ENCODE assay signal across 8 cellular contexts in the genomic region with DNA sequence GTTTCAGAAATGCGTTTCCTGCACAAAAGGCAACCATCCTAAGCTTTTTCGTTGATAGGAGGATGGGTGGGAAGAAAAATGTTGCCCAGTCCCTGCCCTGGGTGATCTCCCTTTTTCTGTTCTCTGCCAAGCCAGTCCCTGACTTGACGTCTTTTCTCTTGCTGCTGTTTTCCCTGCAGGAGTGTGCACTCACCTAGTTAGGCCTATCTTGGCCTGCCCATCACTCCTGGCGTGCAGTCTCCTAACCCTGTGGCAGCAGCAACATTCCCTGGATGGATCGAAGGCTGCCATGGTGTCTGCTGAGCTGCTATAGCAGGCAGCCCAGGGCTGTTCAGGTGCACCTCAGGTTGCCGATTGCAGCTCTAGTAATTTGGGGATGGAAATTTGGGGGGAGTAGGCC. TPM values are rescaled to one million over a fixed set of nuclear protein-coding genes. Genes with fewer than 3 reads are reported as not detected.
DNase-seq lines count a peak whose midpoint lies in the region; ATAC-seq and TF ChIP-seq lines count a peak whose summit lies in the region.

No MANE protein-coding gene starts in this region.

- no peak overlapping the region for H3K4ac ChIP-seq in mesendoderm (ENCODE audit: low read depth, low read length)

- peak overlapping the region; percentile 95 for H3K9ac ChIP-seq in mesendoderm (ENCODE audit: low read length)

- no peak for TF ChIP-seq POLR2A in body of pancreas (IDR thresholded peaks at IDR 0.05)

- peak overlapping the region; percentile 72 for H4K5ac ChIP-seq in mesendoderm (ENCODE audit: low read length)

- H3K27me3 ChIP-seq in right atrium auricular region (no peaks in the 10 kb centered on the region), body of pancreas (no peaks in the 10 kb centered on the region), mesendoderm (ENCODE audit: insufficient read depth, low read length, poor library complexity) (no peaks in the 10 kb centered on the region)

- H3K9me3 ChIP-seq in right atrium auricular region (no peaks in the 10 kb centered on the region), body of pancreas (no peaks in the 10 kb centered on the region)

- H2BK120ac ChIP-seq in mesendoderm (ENCODE audit: low read depth, low read length) = no peak overlapping the region

- peak overlapping the region; percentile 97 for H3K56ac ChIP-seq in mesendoderm (ENCODE audit: low read length)

- peak overlapping the region; percentile 94 for H3K23ac ChIP-seq in mesendoderm (ENCODE audit: low read length)

- 19 to 24% methylated on average over 6 of the region's 6 CpGs for WGBS in body of pancreas, 2 donors
- no CpG with 5 or more reads among the region's 6 CpGs for WGBS in mesendoderm (ENCODE audit: extremely low coverage, insufficient coverage, low lambda C conversion rate)

- H3K36me3 ChIP-seq in right atrium auricular region (peaks cover 28% of the 10 kb centered on the region), body of pancreas (replicated peaks in 1 of 2; ENCODE audit: insufficient read depth in 1 of 2, low read depth in 2 of 2) (peaks cover 0 to 10% of the 10 kb centered on the region in 2 donors), mesendoderm (ENCODE audit: control insufficient read depth, insufficient read depth, low read length) (peaks cover 3% of the 10 kb centered on the region)

- no peak overlapping the region for H2BK5ac ChIP-seq in mesendoderm (ENCODE audit: low read length)

- TF ChIP-seq CTCF in right atrium auricular region (IDR thresholded peaks at IDR 0.05) = no peak
- no peak for TF ChIP-seq CTCF in body of pancreas (IDR thresholded peaks at IDR 0.05)

- peak overlapping the region; percentile 27 for H2AK5ac ChIP-seq in mesendoderm (ENCODE audit: low read length)

- H3K79me2 ChIP-seq in mesendoderm (ENCODE audit: control insufficient read depth, insufficient read depth, low read length) = peaks cover 9% of the 10 kb centered on the region

- H2BK15ac ChIP-seq in mesendoderm (replicated peaks; ENCODE audit: low read depth) = no peak overlapping the region

- peaks cover 11% of the 10 kb centered on the region for H3K79me1 ChIP-seq in mesendoderm (ENCODE audit: low read length)

- DNase-seq in right atrium auricular region (ENCODE audit: low spot score) = no peak
- DNase-seq in cardiac septum (ENCODE audit: low spot score) = no peak
- DNase-seq in body of pancreas = no peak
- peak; percentile 16 for DNase-seq in mesendoderm
- no peak for DNase-seq in NCI-H1105 treated with DMSO at 0.1 percent for 48 hours (lab: John Stamatoyannopoulos, UW)
- no peak for DNase-seq in SIG-M5 treated with dmso at 0.1 percent for 504 hours (lab: John Stamatoyannopoulos, UW; ENCODE audit: unreplicated experiment)
- no peak for DNase-seq in posterior cingulate gyrus

- no peak overlapping the region for H4K8ac ChIP-seq in mesendoderm (ENCODE audit: low read depth, low read length)

- H3K27ac ChIP-seq in right atrium auricular region = peak overlapping the region; percentile 88 to 95
- peak overlapping the region in 3 of 4 donors; percentile 73 to 86 (median 80) for H3K27ac ChIP-seq in body of pancreas
- H3K27ac ChIP-seq in mesendoderm (ENCODE audit: low read depth, low read length) = no peak overlapping the region

- H3K4me2 ChIP-seq in mesendoderm (ENCODE audit: low read length) = peak overlapping the region; percentile 96

- intact Hi-C loops in cardiac septum (cut with DNase I) (loop anchor here (2.0 kb wide), 1 partner anchor 25 kb away; a partner anchor contains a TSS), body of pancreas (cut with DNase I) (no loop called here), posterior cingulate gyrus (cut with DNase I) (no loop called here)

- no peak overlapping the region for H3K18ac ChIP-seq in mesendoderm (ENCODE audit: low read length)

- peak overlapping the region; percentile 69 to 85 for H3K4me3 ChIP-seq in right atrium auricular region
- H3K4me3 ChIP-seq in body of pancreas = no peak overlapping the region
- peak overlapping the region; percentile 93 for H3K4me3 ChIP-seq in mesendoderm (ENCODE audit: low read length)

- ATAC-seq in body of pancreas (no peak), GM19467 (IDR thresholded peaks at IDR 0.05; ENCODE audit: unreplicated experiment) (no peak)

- H3K4me1 ChIP-seq in right atrium auricular region (peaks cover 0 to 38% of the 10 kb centered on the region in 2 donors), body of pancreas (peaks cover 23% of the 10 kb centered on the region), mesendoderm (ENCODE audit: control insufficient read depth, low read depth, low read length) (peaks cover 4% of the 10 kb centered on the region)

RNA-seq across cellular contexts. Expression of a gene that starts 1.2 kb away (rescaled TPM):
- total RNA-seq in right atrium auricular region (10 to 100 TPM in 1 of 2 donors, 1 to 10 TPM in 1; 8.9 to 13.1 TPM), cardiac septum (10.9 TPM), body of pancreas (10 to 100 TPM in 1 of 2 donors, 1 to 10 TPM in 1; 8.6 to 23.6 TPM)
- polyA plus RNA-seq in mesendoderm (2013, experiment 1 of 2) = 24.0 TPM
- polyA plus RNA-seq in mesendoderm (2013, experiment 2 of 2) = 23.4 TPM

RNA-seq across cellular contexts. Expression of a gene that starts 14.2 kb away (rescaled TPM):
- total RNA-seq in right atrium auricular region (10 to 100 TPM; 58.6 to 92.6 TPM), cardiac septum (58.4 TPM), body of pancreas (10 to 100 TPM; 33.5 to 55.0 TPM)
- polyA plus RNA-seq in mesendoderm (2013, experiment 1 of 2) = 1.0 TPM
- 1.1 TPM for polyA plus RNA-seq in mesendoderm (2013, experiment 2 of 2)

RNA-seq across cellular contexts. Expression of a gene that starts 24.5 kb away (rescaled TPM):
- 100 to 1,000 TPM in 1 of 2 donors, 10 to 100 TPM in 1; 89.7 to 179 TPM for total RNA-seq in right atrium auricular region
- 103 TPM for total RNA-seq in cardiac septum
- 100 to 1,000 TPM in 1 of 2 donors, 10 to 100 TPM in 1; 54.7 to 107 TPM for total RNA-seq in body of pancreas
- 82.7 TPM for polyA plus RNA-seq in mesendoderm (2013, experiment 1 of 2)
- polyA plus RNA-seq in mesendoderm (2013, experiment 2 of 2) = 85.1 TPM

Comparison
In these comparisons a context has a peak if more than half of its experiments do, and no peak if none do; other contexts are left out.
1. H3K4me3 ChIP-seq: peak in right atrium auricular region (2 of 2) and mesendoderm (single experiment); none in body of pancreas (0 of 2).